33 cellular contexts compared by ENCODE assay signal in genomic region chr6:112535816-112536215, GRCh38.
"Had no signal": no experiment of that assay in that cellular context is flagged by ENCODE, and none has a peak within 500 bp of the region (broad histone marks: within the 10 kb centered on the region; RNA-seq: fewer than 3 reads in every experiment).

No MANE protein-coding gene starts in this region.

- ATAC-seq: activated naive CD4-positive, alpha-beta T cell treated with anti-CD3 and anti-CD28 coated beads, Interleukin-2, amount 50 U/mL, for 72 hours; activated naive CD8-positive, alpha-beta T cell treated with anti-CD3 and anti-CD28 coated beads, Interleukin-2, amount 50 U/mL, for 24 hours; activated T-cell treated with anti-CD3 and anti-CD28 coated beads, Interleukin-2, amount 50 U/mL, for 4 hours; activated T-cell treated with anti-CD3 and anti-CD28 coated beads, Interleukin-2, amount 50 U/mL, for 72 hours; activated T-helper 17 cell treated with anti-CD3 and anti-CD28 coated beads, Interleukin-2, amount 50 U/mL, for 72 hours; body of pancreas had no signal

- H3K27me3 ChIP-seq: adrenal gland, ascending aorta, body of pancreas, brain microvascular endothelial cell, breast epithelium, cardiac muscle cell had no signal

- H3K36me3 ChIP-seq: adrenal gland, ascending aorta, brain microvascular endothelial cell, breast epithelium, cardiac muscle cell had no signal

- FAIRE-seq: astrocyte, bronchial epithelial cell had no signal

- H3K9me3 ChIP-seq: adrenal gland, ascending aorta, breast epithelium had no signal

- DNase-seq: activated effector memory CD4-positive, alpha-beta T cell treated with anti-CD3 and anti-CD28 coated beads, Interleukin-2, amount 50 U/mL, for 16 hours; activated effector memory CD4-positive, alpha-beta T cell treated with Interleukin-2 at 50 U/mL for 16 hours; activated gamma-delta T cell; activated gamma-delta T cell treated with Interleukin-2 at 50 U/mL for 16 hours; activated naive CD4-positive, alpha-beta T cell; activated naive CD4-positive, alpha-beta T cell treated with anti-CD3 and anti-CD28 coated beads for 36 hours; activated naive CD4-positive, alpha-beta T cell treated with anti-CD3 and anti-CD28 coated beads, Interleukin-2, amount 10 ng/mL, durations not matched to agents 7 days and 5 days; activated naive CD4-positive, alpha-beta T cell treated with anti-CD3 and anti-CD28 coated beads, Interleukin-2, amount 50 U/mL, for 16 hours; activated naive CD4-positive, alpha-beta T cell treated with Interleukin-2 at 50 U/mL for 16 hours; activated naive CD8-positive, alpha-beta T cell treated with anti-CD3 and anti-CD28 coated beads for 36 hours; activated naive CD8-positive, alpha-beta T cell treated with anti-CD3 and anti-CD28 coated beads, Interleukin-2, amount 10 ng/mL, durations not matched to agents 7 days and 5 days; activated naive CD8-positive, alpha-beta T cell treated with anti-CD3 and anti-CD28 coated beads, Interleukin-2, amount 50 U/mL, for 24 hours; activated T-cell treated with anti-CD3 and anti-CD28 coated beads, Interleukin-2, amount 50 U/mL, for 24 hours; activated T-cell treated with anti-CD3 and anti-CD28 coated beads, Interleukin-2, amount 50 U/mL, for 4 hours; activated T-cell treated with anti-CD3 and anti-CD28 coated beads, Interleukin-2, amount 50 U/mL, for 48 hours; activated T-cell treated with anti-CD3 and anti-CD28 coated beads, Interleukin-2, amount 50 U/mL, for 72 hours; adrenal gland; amniotic stem cell; amygdala; anterior cingulate cortex; aorta; body of pancreas; brain microvascular endothelial cell; caudate nucleus; central memory CD4-positive, alpha-beta T cell; cerebellar nuclear complex had no signal

- H3K4me1 ChIP-seq: adrenal gland, ascending aorta, body of pancreas, breast epithelium had no signal

- H3K4me3 ChIP-seq: adrenal gland, ascending aorta, body of pancreas, breast epithelium, cardiac muscle cell had no signal

- H3K27ac ChIP-seq: adrenal gland, ascending aorta, body of pancreas, brain microvascular endothelial cell, breast epithelium, cardiac muscle cell had no signal
